8 cellular contexts compared by ENCODE assay signal in the genomic region with DNA sequence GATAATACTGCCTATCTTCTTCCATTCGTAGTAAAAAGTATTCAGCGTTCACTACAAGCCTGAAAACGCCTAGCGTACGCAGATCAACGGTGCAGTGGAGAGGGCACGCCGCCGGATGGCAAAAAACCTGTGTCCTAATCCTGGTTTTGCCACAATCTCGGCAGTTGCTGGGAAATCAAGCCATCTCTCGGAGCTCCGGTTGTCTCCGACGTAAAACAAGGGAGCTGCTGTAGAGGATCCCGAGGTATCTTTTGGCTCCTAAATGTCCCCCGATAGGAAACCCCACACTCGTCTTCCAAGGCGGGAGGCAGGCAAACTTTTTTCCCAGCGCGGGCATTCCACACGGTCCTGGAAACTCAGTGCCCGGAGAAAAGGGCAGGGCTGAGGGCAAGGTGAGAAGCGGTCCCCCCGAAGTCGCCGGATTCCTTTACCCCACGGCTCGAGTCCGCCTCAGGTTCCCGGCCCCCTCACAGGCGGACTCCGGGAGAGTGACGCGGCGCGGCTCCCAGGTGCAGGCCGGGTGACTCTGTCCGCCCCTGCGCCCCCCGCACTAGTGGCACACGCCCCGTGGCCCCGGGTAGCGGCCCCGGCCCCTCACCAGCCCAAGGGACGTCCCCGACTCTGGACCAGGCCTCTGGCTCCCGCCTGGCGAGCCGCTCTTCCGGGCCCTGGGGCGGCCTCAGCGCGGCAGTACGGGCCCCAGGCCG. TPM values are rescaled to one million over a fixed set of nuclear protein-coding genes. Genes with fewer than 3 reads are reported as not detected.
DNase-seq lines count a peak whose midpoint lies in the region; ATAC-seq and TF ChIP-seq lines count a peak whose summit lies in the region.

No MANE protein-coding gene starts in this region.

- peak overlapping the region; percentile 94 for H3K9ac ChIP-seq in Karpas-422 (ENCODE audit: low read length)

- peaks cover 51% of the 10 kb centered on the region for H3K79me2 ChIP-seq in Karpas-422 (ENCODE audit: low read length)

- peaks cover 17% of the 10 kb centered on the region for H3K4me1 ChIP-seq in A673 (ENCODE audit: insufficient read depth, low read length, poor library complexity, severe bottlenecking)
- H3K4me1 ChIP-seq in Karpas-422 (ENCODE audit: low read length): peaks cover 40% of the 10 kb centered on the region
- peaks cover 11% of the 10 kb centered on the region for H3K4me1 ChIP-seq in effector memory CD4-positive, alpha-beta T cell (ENCODE audit: control insufficient read depth, insufficient read depth, low read length, poor library complexity, severe bottlenecking)

- H4K20me1 ChIP-seq in Karpas-422 (ENCODE audit: insufficient read depth, low read depth, low read length): peaks cover 6% of the 10 kb centered on the region; the same call in 1 of the 2 replicates

- CTCF ChIA-PET in A673 (lab: Charles Lee): interaction anchor here (1.4 to 2.4 kb wide), 2 partner anchors 18 to 56 kb away, joined by 4 to 29 read pairs; no protein-coding TSS in a partner anchor

- H2AFZ ChIP-seq in Karpas-422 (ENCODE audit: low read length): peak overlapping the region; percentile 97

- intact Hi-C loops in A673 (cut with micrococcal nuclease; ENCODE audit: unreplicated experiment): loop anchor here (5.0 kb wide), 1 partner anchor 486 kb away; no protein-coding TSS in a partner anchor
- intact Hi-C loops in activated CD4-positive, alpha-beta T cell treated with anti-CD3 and anti-CD28 coated beads, Interleukin-2, amount 10 ng/mL, durations not matched to agents 24 days and 14 days (cut with micrococcal nuclease): loop anchor here (5.0 kb wide), 1 partner anchor 281 kb away; a partner anchor contains a TSS

- H3K4me2 ChIP-seq in Karpas-422 (ENCODE audit: low read depth, low read length, poor library complexity, severe bottlenecking): peak overlapping the region; percentile 89

- H3K27me3 ChIP-seq in A673 (replicated peaks; ENCODE audit: insufficient read depth, low read depth, low read length, poor library complexity) (no peaks in the 10 kb centered on the region), Karpas-422 (ENCODE audit: low read length) (no peaks in the 10 kb centered on the region)
- H3K27me3 ChIP-seq in effector memory CD4-positive, alpha-beta T cell (replicated peaks; ENCODE audit: control insufficient read depth, insufficient read depth, low read length, poor library complexity, severe bottlenecking): no peaks in the 10 kb centered on the region

- peak; percentile 40 for ATAC-seq in GM18907 (IDR thresholded peaks at IDR 0.05; ENCODE audit: unreplicated experiment)
- peak; percentile 29 for ATAC-seq in stimulated activated naive CD8-positive, alpha-beta T cell treated with anti-CD3 and anti-CD28 coated beads, Interleukin-15, Interleukin-2, amounts not matched to agents 100 U/mL and 50 U/mL, for 24 hours

- H3K27ac Mint-ChIP-seq in activated CD4-positive, alpha-beta T cell treated with anti-CD3 and anti-CD28 coated beads, Interleukin-2, amount 10 ng/mL, durations not matched to agents 24 days and 14 days: peak overlapping the region; percentile 63

- peaks cover 30% of the 10 kb centered on the region for H3K4me1 Mint-ChIP-seq in activated CD4-positive, alpha-beta T cell treated with anti-CD3 and anti-CD28 coated beads, Interleukin-2, amount 10 ng/mL, durations not matched to agents 24 days and 14 days

- H3K27ac ChIP-seq in A673 (ENCODE audit: low read depth, low read length, poor library complexity, severe bottlenecking) (peak overlapping the region; percentile 93), Karpas-422 (ENCODE audit: low read length) (peak overlapping the region; percentile 65)
- peak overlapping the region; percentile 83 for H3K27ac ChIP-seq in effector memory CD4-positive, alpha-beta T cell (ENCODE audit: insufficient read depth, low read length, poor library complexity, severe bottlenecking)

- no peaks in the 10 kb centered on the region for H3K9me3 Mint-ChIP-seq in activated CD4-positive, alpha-beta T cell treated with anti-CD3 and anti-CD28 coated beads, Interleukin-2, amount 10 ng/mL, durations not matched to agents 24 days and 14 days

- peaks cover 24% of the 10 kb centered on the region for H3K36me3 Mint-ChIP-seq in activated CD4-positive, alpha-beta T cell treated with anti-CD3 and anti-CD28 coated beads, Interleukin-2, amount 10 ng/mL, durations not matched to agents 24 days and 14 days (ENCODE audit: low read depth)

- DNase-seq in A673 (ENCODE audit: low spot score) (peak; percentile 67), Karpas-422 (peak; percentile 69), medulla oblongata (ENCODE audit: extremely low spot score) (peak; percentile 9), SKM-1 (lab: John Stamatoyannopoulos, UW; ENCODE audit: unreplicated experiment) (no peak)
- DNase-seq in activated CD4-positive, alpha-beta T cell treated with anti-CD3 and anti-CD28 coated beads, Interleukin-2, amount 10 ng/mL, durations not matched to agents 24 days and 14 days: peak; percentile 81
- peak in 2 of 3 donors; percentile 2 to 13 for DNase-seq in effector memory CD4-positive, alpha-beta T cell
- DNase-seq in stimulated activated naive CD8-positive, alpha-beta T cell treated with anti-CD3 and anti-CD28 coated beads, Interleukin-15, Interleukin-2, amounts not matched to agents 100 U/mL and 50 U/mL, for 24 hours: peak; percentile 45

- peak overlapping the region; percentile 83 for H3K4me3 ChIP-seq in A673 (ENCODE audit: low read depth, low read length, poor library complexity, severe bottlenecking)
- H3K4me3 ChIP-seq in Karpas-422 (ENCODE audit: low read length): peak overlapping the region; percentile 89
- peak overlapping the region; percentile 100 for H3K4me3 ChIP-seq in effector memory CD4-positive, alpha-beta T cell (ENCODE audit: insufficient read depth, low read depth, low read length, poor library complexity, severe bottlenecking)

- H3K9me3 ChIP-seq in A673 (ENCODE audit: low read depth, low read length, poor library complexity, severe bottlenecking) (no peaks in the 10 kb centered on the region), Karpas-422 (ENCODE audit: low read length) (no peaks in the 10 kb centered on the region)
- no peaks in the 10 kb centered on the region for H3K9me3 ChIP-seq in effector memory CD4-positive, alpha-beta T cell (ENCODE audit: control insufficient read depth, low read length)

- H3K36me3 ChIP-seq in A673 (ENCODE audit: insufficient read depth, low read length, poor library complexity, severe bottlenecking) (peaks cover 8% of the 10 kb centered on the region), Karpas-422 (ENCODE audit: insufficient read depth, low read length) (no peaks in the 10 kb centered on the region)
- no peaks in the 10 kb centered on the region for H3K36me3 ChIP-seq in effector memory CD4-positive, alpha-beta T cell (ENCODE audit: control insufficient read depth, insufficient read depth, low read length)

- no TSS peak for BruUV-seq in A673 (replicated peaks; lab: Mats Ljungman, UMichigan)

- POLR2A ChIA-PET in A673 (lab: Charles Lee; ENCODE audit: low non-redundant PET): no interaction called here

- peak overlapping the region; percentile 79 for H3K4me3 Mint-ChIP-seq in activated CD4-positive, alpha-beta T cell treated with anti-CD3 and anti-CD28 coated beads, Interleukin-2, amount 10 ng/mL, durations not matched to agents 24 days and 14 days

- no peak for TF ChIP-seq CTCF in A673 (conservative IDR thresholded peaks at IDR 0.05; ENCODE audit: low read depth, low read length)

- H3K27me3 Mint-ChIP-seq in activated CD4-positive, alpha-beta T cell treated with anti-CD3 and anti-CD28 coated beads, Interleukin-2, amount 10 ng/mL, durations not matched to agents 24 days and 14 days: no peaks in the 10 kb centered on the region

- no peaks in the 10 kb centered on the region for H3K9me2 ChIP-seq in Karpas-422 (replicated peaks; ENCODE audit: insufficient read depth, low read length)

RNA-seq across cellular contexts. Expression of a gene that starts 0.6 kb away (rescaled TPM):
- 87.8 and 92.1 TPM in 2 replicates for total RNA-seq in A673 (2021)
- 11.1 and 56.2 TPM in 2 replicates for total RNA-seq in Karpas-422 (2014; rRNA removed; shearing (Covaris generic); ENCODE audit: low replicate concordance)
- 47.9 and 50.2 TPM in 2 replicates for total RNA-seq in activated CD4-positive, alpha-beta T cell treated with anti-CD3 and anti-CD28 coated beads, Interleukin-2, amount 10 ng/mL, durations not matched to agents 24 days and 14 days

RNA-seq across cellular contexts. Expression of a gene that starts 19.7 kb away (rescaled TPM):
- total RNA-seq in A673 (2021): 91.4 and 92.0 TPM in 2 replicates
- 9.1 and 14.2 TPM in 2 replicates for total RNA-seq in Karpas-422 (2014; rRNA removed; shearing (Covaris generic); ENCODE audit: low replicate concordance)
- 39.0 and 39.9 TPM in 2 replicates for total RNA-seq in activated CD4-positive, alpha-beta T cell treated with anti-CD3 and anti-CD28 coated beads, Interleukin-2, amount 10 ng/mL, durations not matched to agents 24 days and 14 days
